26 cellular contexts compared by ENCODE assay signal in genomic region chr5:93151896-93152295, GRCh38.
DNase-seq lines count a peak whose midpoint lies in the region; ATAC-seq and TF ChIP-seq lines count a peak whose summit lies in the region.
"Had no signal": no experiment of that assay in that cellular context is flagged by ENCODE, and none has a peak within 500 bp of the region (broad histone marks: within the 10 kb centered on the region; RNA-seq: fewer than 3 reads in every experiment).

No MANE protein-coding gene starts in this region.

- no peak for TF ChIP-seq CTCF in HFFc6 (IDR thresholded peaks at IDR 0.05)
- no peak for TF ChIP-seq CTCF in RWPE2 (IDR thresholded peaks at IDR 0.05; ENCODE audit: poor library complexity, severe bottlenecking)
- TF ChIP-seq CTCF in osteocyte (IDR thresholded peaks at IDR 0.05): no peak

- no peaks in the 10 kb centered on the region for H3K27me3 ChIP-seq in RWPE2 (ENCODE audit: insufficient read depth, poor library complexity, severe bottlenecking)
- H3K27me3 ChIP-seq: heart left ventricle, SJCRH30, spleen had no signal

- H3K9me3 ChIP-seq in RWPE2 (ENCODE audit: severe bottlenecking): no peaks in the 10 kb centered on the region
- H3K9me3 ChIP-seq: heart left ventricle, SJCRH30, spleen, thoracic aorta had no signal

- H3K4me1 ChIP-seq in RWPE2 (ENCODE audit: insufficient read depth, poor library complexity, severe bottlenecking): peaks cover 17% of the 10 kb centered on the region
- H3K4me1 ChIP-seq: heart left ventricle, SJCRH30, spleen had no signal

- H3K4me3 Mint-ChIP-seq in HFFc6 (0 out of 2 replicates have a peak overlapping the region, but pooled peaks have one; percentile 0), osteocyte (ENCODE audit: unreplicated experiment) (no peak overlapping the region)
- H3K4me3 Mint-ChIP-seq in effector memory CD8-positive, alpha-beta T cell: no peak overlapping the region
- H3K4me3 Mint-ChIP-seq: activated CD4-positive, alpha-beta T cell treated with anti-CD3 and anti-CD28 coated beads, Interleukin-2, amount 10 ng/mL, durations not matched to agents 24 days and 14 days; activated naive CD4-positive, alpha-beta T cell treated with anti-CD3 and anti-CD28 coated beads, Interleukin-2, amount 10 ng/mL, durations not matched to agents 7 days and 5 days; activated T-cell treated with anti-CD3 and anti-CD28 coated beads, Interleukin-2, amount 50 U/mL, for 72 hours; dendritic cell treated with granulocyte-macrophage colony-stimulating factor and Interleukin-4, amounts not matched to agents 40 ng/mL and 50 ng/mL, for 4 days; T-helper 1 cell treated with Interleukin-12 subunit alpha and Interleukin-12 subunit beta and Interleukin-4 antibody, amounts not matched to agents 30 μg/mL and 1 μg/mL, for 36 hours had no signal

- peaks cover 5% of the 10 kb centered on the region; the same call in 1 of the 2 replicates for H3K36me3 ChIP-seq in RWPE2 (ENCODE audit: low read depth)
- H3K36me3 ChIP-seq: heart left ventricle, SJCRH30, spleen, thoracic aorta had no signal

- H3K27me3 Mint-ChIP-seq in HFFc6 (ENCODE audit: insufficient read depth): peaks cover 1% of the 10 kb centered on the region; the same call in 1 of the 2 replicates
- no peaks in the 10 kb centered on the region for H3K27me3 Mint-ChIP-seq in osteocyte (ENCODE audit: unreplicated experiment)
- no peaks in the 10 kb centered on the region for H3K27me3 Mint-ChIP-seq in effector memory CD8-positive, alpha-beta T cell
- H3K27me3 Mint-ChIP-seq: activated CD4-positive, alpha-beta T cell treated with anti-CD3 and anti-CD28 coated beads, Interleukin-2, amount 10 ng/mL, durations not matched to agents 24 days and 14 days; activated naive CD4-positive, alpha-beta T cell treated with anti-CD3 and anti-CD28 coated beads, Interleukin-2, amount 10 ng/mL, durations not matched to agents 7 days and 5 days; dendritic cell treated with granulocyte-macrophage colony-stimulating factor and Interleukin-4, amounts not matched to agents 40 ng/mL and 50 ng/mL, for 4 days had no signal

- ATAC-seq in RWPE2 (ENCODE audit: low read depth): peak; percentile 45
- ATAC-seq in effector memory CD8-positive, alpha-beta T cell (replicated peaks): no peak
- ATAC-seq: activated T-cell treated with anti-CD3 and anti-CD28 coated beads, Interleukin-2, amount 50 U/mL, for 72 hours; heart left ventricle; HepG2 had no signal

- H3K4me3 ChIP-seq in RWPE2 (ENCODE audit: severe bottlenecking): peak overlapping the region; percentile 4
- H3K4me3 ChIP-seq: heart left ventricle, SJCRH30, spleen, thoracic aorta had no signal

- H3K9me3 Mint-ChIP-seq in HFFc6 (no peaks in the 10 kb centered on the region), osteocyte (ENCODE audit: unreplicated experiment) (no peaks in the 10 kb centered on the region)
- H3K9me3 Mint-ChIP-seq in effector memory CD8-positive, alpha-beta T cell: peaks cover 0 to 2% of the 10 kb centered on the region in 2 donors
- H3K9me3 Mint-ChIP-seq: activated CD4-positive, alpha-beta T cell treated with anti-CD3 and anti-CD28 coated beads, Interleukin-2, amount 10 ng/mL, durations not matched to agents 24 days and 14 days; activated naive CD4-positive, alpha-beta T cell treated with anti-CD3 and anti-CD28 coated beads, Interleukin-2, amount 10 ng/mL, durations not matched to agents 7 days and 5 days; activated T-cell treated with anti-CD3 and anti-CD28 coated beads, Interleukin-2, amount 50 U/mL, for 72 hours; dendritic cell treated with granulocyte-macrophage colony-stimulating factor and Interleukin-4, amounts not matched to agents 40 ng/mL and 50 ng/mL, for 4 days had no signal

- H3K36me3 Mint-ChIP-seq in HFFc6 (ENCODE audit: low read depth): no peaks in the 10 kb centered on the region
- H3K36me3 Mint-ChIP-seq in osteocyte (ENCODE audit: unreplicated experiment): no peaks in the 10 kb centered on the region
- H3K36me3 Mint-ChIP-seq in effector memory CD8-positive, alpha-beta T cell (ENCODE audit: insufficient read depth): no peaks in the 10 kb centered on the region
- H3K36me3 Mint-ChIP-seq: activated naive CD4-positive, alpha-beta T cell treated with anti-CD3 and anti-CD28 coated beads, Interleukin-2, amount 10 ng/mL, durations not matched to agents 7 days and 5 days had no signal

- H3K27ac Mint-ChIP-seq in HFFc6 (no peak overlapping the region), osteocyte (ENCODE audit: unreplicated experiment) (peak overlapping the region; percentile 23)
- H3K27ac Mint-ChIP-seq in effector memory CD8-positive, alpha-beta T cell: no peak overlapping the region
- H3K27ac Mint-ChIP-seq: activated CD4-positive, alpha-beta T cell treated with anti-CD3 and anti-CD28 coated beads, Interleukin-2, amount 10 ng/mL, durations not matched to agents 24 days and 14 days; activated naive CD4-positive, alpha-beta T cell treated with anti-CD3 and anti-CD28 coated beads, Interleukin-2, amount 10 ng/mL, durations not matched to agents 7 days and 5 days; activated T-cell treated with anti-CD3 and anti-CD28 coated beads, Interleukin-2, amount 50 U/mL, for 72 hours; dendritic cell treated with granulocyte-macrophage colony-stimulating factor and Interleukin-4, amounts not matched to agents 40 ng/mL and 50 ng/mL, for 4 days; T-helper 1 cell treated with Interleukin-12 subunit alpha and Interleukin-12 subunit beta and Interleukin-4 antibody, amounts not matched to agents 30 μg/mL and 1 μg/mL, for 36 hours had no signal

- DNase-seq in HFFc6 (no peak), RWPE2 (ENCODE audit: low spot score) (no peak), epithelial cell of prostate (ENCODE audit: low read depth, low spot score) (no peak), osteocyte (ENCODE audit: extremely low spot score, unreplicated experiment) (no peak), NCI-H1105 treated with DMSO at 0.1 percent for 48 hours (lab: John Stamatoyannopoulos, UW) (no peak), NCI-H1694 (lab: John Stamatoyannopoulos, UW) (no peak), globus pallidus (ENCODE audit: low spot score) (no peak)
- no peak for DNase-seq in effector memory CD8-positive, alpha-beta T cell
- DNase-seq: activated CD4-positive, alpha-beta T cell treated with anti-CD3 and anti-CD28 coated beads, Interleukin-2, amount 10 ng/mL, durations not matched to agents 24 days and 14 days; activated naive CD4-positive, alpha-beta T cell treated with anti-CD3 and anti-CD28 coated beads, Interleukin-2, amount 10 ng/mL, durations not matched to agents 7 days and 5 days; activated T-cell treated with anti-CD3 and anti-CD28 coated beads, Interleukin-2, amount 50 U/mL, for 72 hours; caudate nucleus; heart left ventricle; NCI-H1092 treated with DMSO at 0.1 percent for 48 hours; NCI-H446; occipital lobe; SJCRH30; spleen; stimulated activated CD4-positive, alpha-beta T cell treated with anti-CD3 and anti-CD28 coated beads, Interleukin-4, amount 100 ng/mL, for 1 hour; stimulated activated naive CD4-positive, alpha-beta T cell had no signal

- H3K4me1 Mint-ChIP-seq in HFFc6 (ENCODE audit: low read depth) (peaks cover 44% of the 10 kb centered on the region), osteocyte (ENCODE audit: unreplicated experiment) (peaks cover 45% of the 10 kb centered on the region)
- H3K4me1 Mint-ChIP-seq in effector memory CD8-positive, alpha-beta T cell (ENCODE audit: low read depth in 2 of 2): no peaks in the 10 kb centered on the region
- H3K4me1 Mint-ChIP-seq: activated CD4-positive, alpha-beta T cell treated with anti-CD3 and anti-CD28 coated beads, Interleukin-2, amount 10 ng/mL, durations not matched to agents 24 days and 14 days; activated naive CD4-positive, alpha-beta T cell treated with anti-CD3 and anti-CD28 coated beads, Interleukin-2, amount 10 ng/mL, durations not matched to agents 7 days and 5 days had no signal

- peak overlapping the region; percentile 61 for H3K27ac ChIP-seq in RWPE2 (ENCODE audit: poor library complexity, severe bottlenecking)
- H3K27ac ChIP-seq in epithelial cell of prostate: peak overlapping the region; percentile 20
- H3K27ac ChIP-seq: C4-2B, heart left ventricle, HL-60, SJCRH30, thoracic aorta had no signal
